In genomic region chr10:79072994-79073654, GRCh38 we compare ENCODE assay signal across 10 cellular contexts. TPM values are rescaled to one million over a fixed set of nuclear protein-coding genes. Genes with fewer than 3 reads are reported as not detected.
DNase-seq lines count a peak whose midpoint lies in the region; ATAC-seq and TF ChIP-seq lines count a peak whose summit lies in the region.
"Had no signal": no experiment of that assay in that cellular context is flagged by ENCODE, and none has a peak within 500 bp of the region (broad histone marks: within the 10 kb centered on the region; RNA-seq: fewer than 3 reads in every experiment).

No MANE protein-coding gene starts in this region.

- peak; percentile 21 for TF ChIP-seq CTCF in AG09309 (IDR thresholded peaks at IDR 0.05; ENCODE audit: control insufficient read depth, insufficient read depth, low read depth, low read length, missing control alignments)
- no peak for TF ChIP-seq CTCF in NB4 (IDR thresholded peaks at IDR 0.05; ENCODE audit: low read depth, low read length)
- peak; percentile 18 for TF ChIP-seq CTCF in osteocyte (IDR thresholded peaks at IDR 0.05)
- no peak for TF ChIP-seq CTCF in lower leg skin (IDR thresholded peaks at IDR 0.05)

- H3K4me3 ChIP-seq in AG09309 (ENCODE audit: control insufficient read depth, low read depth, low read length) (no peak overlapping the region), NB4 (ENCODE audit: low read depth, low read length) (peak overlapping the region; percentile 21), lower leg skin (ENCODE audit: low read depth, poor library complexity, severe bottlenecking) (no peak overlapping the region)

- DNase-seq in AG09309 (ENCODE audit: low read depth) (no peak), NB4 (ENCODE audit: low read depth) (no peak), erythroblast (lab: John Stamatoyannopoulos, UW) (peak; percentile 21 to 26), osteocyte (ENCODE audit: extremely low spot score, unreplicated experiment) (no peak), lower leg skin (ENCODE audit: low spot score in 2 of 2) (no peak), ureter (ENCODE audit: low spot score) (no peak)
- DNase-seq in T-helper 2 cell treated with Interferon-gamma antibody and Interleukin-4, amounts not matched to agents 5 μg/mL and 100 μg/mL, for 36 hours (ENCODE audit: low spot score): no peak
- DNase-seq: activated CD4-positive, CD25-positive, alpha-beta regulatory T cell had no signal

- H3K27me3 Mint-ChIP-seq in osteocyte (ENCODE audit: unreplicated experiment): no peaks in the 10 kb centered on the region
- peaks cover 28% of the 10 kb centered on the region for H3K27me3 Mint-ChIP-seq in T-helper 2 cell treated with Interferon-gamma antibody and Interleukin-4, amounts not matched to agents 5 μg/mL and 100 μg/mL, for 36 hours (ENCODE audit: low read depth)
- H3K27me3 Mint-ChIP-seq: activated naive CD4-positive, alpha-beta T cell treated with anti-CD3 and anti-CD28 coated beads, Interleukin-2, amount 50 U/mL, for 24 hours had no signal

- peak overlapping the region; percentile 91 for H3K27ac Mint-ChIP-seq in osteocyte (ENCODE audit: unreplicated experiment)
- H3K27ac Mint-ChIP-seq in T-helper 2 cell treated with Interferon-gamma antibody and Interleukin-4, amounts not matched to agents 5 μg/mL and 100 μg/mL, for 36 hours: no peak overlapping the region
- H3K27ac Mint-ChIP-seq: activated naive CD4-positive, alpha-beta T cell treated with anti-CD3 and anti-CD28 coated beads, Interleukin-2, amount 50 U/mL, for 24 hours had no signal

- intact Hi-C loops in lower leg skin (cut with DNase I; ENCODE audit: low total_unique reads): loop anchor here (5.0 to 10.0 kb wide), 2 partner anchors 69 to 122 kb away; no protein-coding TSS in a partner anchor

- no peak overlapping the region for H3K4me3 Mint-ChIP-seq in osteocyte (ENCODE audit: unreplicated experiment)
- H3K4me3 Mint-ChIP-seq in T-helper 2 cell treated with Interferon-gamma antibody and Interleukin-4, amounts not matched to agents 5 μg/mL and 100 μg/mL, for 36 hours: no peak overlapping the region
- H3K4me3 Mint-ChIP-seq: activated naive CD4-positive, alpha-beta T cell treated with anti-CD3 and anti-CD28 coated beads, Interleukin-2, amount 50 U/mL, for 24 hours had no signal

- TF ChIP-seq POLR2A in NB4 (IDR thresholded peaks at IDR 0.05; ENCODE audit: extremely low read depth, insufficient read length): no peak
- no peak for TF ChIP-seq POLR2A in erythroblast (IDR thresholded peaks at IDR 0.05; ENCODE audit: low read length)
- TF ChIP-seq POLR2A in lower leg skin (IDR thresholded peaks at IDR 0.05): no peak

- no peaks in the 10 kb centered on the region for H3K9me3 Mint-ChIP-seq in osteocyte (ENCODE audit: unreplicated experiment)
- H3K9me3 Mint-ChIP-seq in T-helper 2 cell treated with Interferon-gamma antibody and Interleukin-4, amounts not matched to agents 5 μg/mL and 100 μg/mL, for 36 hours: no peaks in the 10 kb centered on the region
- H3K9me3 Mint-ChIP-seq: activated naive CD4-positive, alpha-beta T cell treated with anti-CD3 and anti-CD28 coated beads, Interleukin-2, amount 50 U/mL, for 24 hours had no signal

- H3K4me1 Mint-ChIP-seq in osteocyte (ENCODE audit: unreplicated experiment): peaks cover 69% of the 10 kb centered on the region
- H3K4me1 Mint-ChIP-seq in T-helper 2 cell treated with Interferon-gamma antibody and Interleukin-4, amounts not matched to agents 5 μg/mL and 100 μg/mL, for 36 hours (ENCODE audit: low read depth): peaks cover 10% of the 10 kb centered on the region

- no peak for ATAC-seq in HG03342 (IDR thresholded peaks at IDR 0.05; ENCODE audit: unreplicated experiment)

- WGBS in lower leg skin, 2 donors: 88 to 89% methylated on average over 4 of the region's 4 CpGs

- H3K36me3 Mint-ChIP-seq in osteocyte (ENCODE audit: unreplicated experiment): no peaks in the 10 kb centered on the region
- H3K36me3 Mint-ChIP-seq in T-helper 2 cell treated with Interferon-gamma antibody and Interleukin-4, amounts not matched to agents 5 μg/mL and 100 μg/mL, for 36 hours (ENCODE audit: low read depth): no peaks in the 10 kb centered on the region
- H3K36me3 Mint-ChIP-seq: activated naive CD4-positive, alpha-beta T cell treated with anti-CD3 and anti-CD28 coated beads, Interleukin-2, amount 50 U/mL, for 24 hours had no signal

RNA-seq across cellular contexts. Expression of gene ZMIZ1, which starts 4.4 kb away (rescaled TPM):
- 90.5 and 96.0 TPM in 2 replicates for total RNA-seq in osteocyte
- 10 to 100 TPM; 58.1 to 87.4 (median 74.2) TPM for total RNA-seq in lower leg skin
- 107 TPM for total RNA-seq in ureter

Comparison
In these comparisons a context has a peak if more than half of its experiments do, and no peak if none do; other contexts are left out.
1. DNase-seq: peak in erythroblast (2 of 2); none in AG09309 (single experiment), NB4 (single experiment), osteocyte (single experiment), T-helper 2 cell treated with Interferon-gamma antibody and Interleukin-4, amounts not matched to agents 5 μg/mL and 100 μg/mL, for 36 hours (single experiment), lower leg skin (0 of 2) and ureter (single experiment).
2. CTCF ChIP-seq: peak in AG09309 (single experiment) and osteocyte (single experiment); none in NB4 (single experiment) and lower leg skin (0 of 3).